Comparison of ENCODE assay signal across 19 cellular contexts in genomic region chr10:108788891-108789290, GRCh38.
"Had no signal": no experiment of that assay in that cellular context is flagged by ENCODE, and none has a peak within 500 bp of the region (broad histone marks: within the 10 kb centered on the region; RNA-seq: fewer than 3 reads in every experiment).

No MANE protein-coding gene starts in this region.

- H3K9ac ChIP-seq: neural progenitor cell had no signal

- H3K4me2 ChIP-seq: hepatocyte, neural progenitor cell had no signal

- H3K4me3 ChIP-seq: hepatocyte, neural progenitor cell, ovary, suprapubic skin, thyroid gland, uterus had no signal

- H3K9me3 ChIP-seq: suprapubic skin, thyroid gland had no signal

- H2AFZ ChIP-seq: hepatocyte, neural progenitor cell had no signal

- H3K79me2 ChIP-seq: hepatocyte had no signal

- H3K27me3 ChIP-seq: foreskin keratinocyte, hepatocyte, neural progenitor cell, ovary, suprapubic skin, thyroid gland, uterus had no signal

- H3K27ac ChIP-seq: foreskin keratinocyte, hepatocyte, neural progenitor cell, ovary, suprapubic skin, thyroid gland, uterus had no signal

- DNase-seq: dermis blood vessel endothelial cell; erythroblast; foreskin keratinocyte; kidney; left colon; left ventricle myocardium superior; midbrain; nucleus accumbens; ovary; right cardiac atrium; small intestine; stimulated activated CD4-positive, alpha-beta T cell treated with anti-CD3 and anti-CD28 coated beads, Interleukin-4, amount 100 ng/mL, for 1 hour; stimulated activated CD8-positive, alpha-beta memory T cell treated with anti-CD3 and anti-CD28 coated beads, Interleukin-4, amount 100 ng/mL, for 48 hours; stimulated activated naive CD8-positive, alpha-beta T cell treated with anti-CD3 and anti-CD28 coated beads, Interleukin-15, Interleukin-2, amounts not matched to agents 100 U/mL and 50 U/mL, for 24 hours; thyroid gland; uterus had no signal

- H3K4me1 ChIP-seq: foreskin keratinocyte, neural progenitor cell, suprapubic skin, thyroid gland, uterus had no signal

- H3K36me3 ChIP-seq: neural progenitor cell, ovary, suprapubic skin, thyroid gland, uterus had no signal
